Comparison of ENCODE assay signal across 12 cellular contexts in genomic region chr7:116327751-116328150, GRCh38.
DNase-seq lines count a peak whose midpoint lies in the region; ATAC-seq, FAIRE-seq and TF ChIP-seq lines count a peak whose summit lies in the region.
"Had no signal": no experiment of that assay in that cellular context is flagged by ENCODE, and none has a peak within 500 bp of the region (broad histone marks: within the 10 kb centered on the region; RNA-seq: fewer than 3 reads in every experiment).

No MANE protein-coding gene starts in this region.

- H2AK5ac ChIP-seq in mesenchymal stem cell (ENCODE audit: low read length, severe bottlenecking), result no peak overlapping the region

- DNase-seq in AG10803 (ENCODE audit: low read depth) (peak; percentile 83), RCC 7860 (ENCODE audit: low spot score) (peak; percentile 91), coronary artery (ENCODE audit: low spot score) (no peak), mesenchymal stem cell (peak; percentile 97), pancreas (no peak), GOT3 (lab: John Stamatoyannopoulos, UW) (no peak)
- DNase-seq in activated CD4-positive, alpha-beta T cell treated with anti-CD3 and anti-CD28 coated beads, Interleukin-2, amount 50 U/mL, for 48 hours, result no peak
- no peak for DNase-seq in effector memory CD4-positive, alpha-beta T cell
- DNase-seq: GF-D8, NCI-H2081 treated with DMSO at 0.1 percent for 48 hours had no signal

- no peak overlapping the region for H3K23ac ChIP-seq in mesenchymal stem cell (ENCODE audit: low read length in 2 of 2)

- no peaks in the 10 kb centered on the region for H3K36me3 ChIP-seq in mesenchymal stem cell (ENCODE audit: control insufficient read depth in 1 of 2, insufficient read depth in 2 of 2, low read depth in 1 of 2, low read length in 2 of 2)
- no peaks in the 10 kb centered on the region for H3K36me3 ChIP-seq in pancreas
- H3K36me3 ChIP-seq in effector memory CD4-positive, alpha-beta T cell (ENCODE audit: control insufficient read depth, insufficient read depth, low read length), result no peaks in the 10 kb centered on the region
- H3K36me3 ChIP-seq: BLaER1, esophagus muscularis mucosa had no signal

- no peak for ATAC-seq in pancreas

- no peak overlapping the region for H3K4me2 ChIP-seq in mesenchymal stem cell (ENCODE audit: low read length, poor library complexity, severe bottlenecking)
- H3K4me2 ChIP-seq: BLaER1 had no signal

- H3K9ac ChIP-seq in mesenchymal stem cell (ENCODE audit: low read length), result peak overlapping the region; percentile 20
- H3K9ac ChIP-seq: BLaER1 had no signal

- FAIRE-seq in RCC 7860 (lab: Jason Lieb, UNC) (peak; percentile 84), pancreas (lab: Jason Lieb, UNC) (no peak)

- H3K9me3 ChIP-seq in mesenchymal stem cell (ENCODE audit: control insufficient read depth, low read length) (peaks cover 6% of the 10 kb centered on the region), pancreas (no peaks in the 10 kb centered on the region)
- no peaks in the 10 kb centered on the region for H3K9me3 ChIP-seq in effector memory CD4-positive, alpha-beta T cell (ENCODE audit: control insufficient read depth, low read length)
- H3K9me3 ChIP-seq: BLaER1 had no signal

- no peak overlapping the region for H3K18ac ChIP-seq in mesenchymal stem cell (ENCODE audit: low read depth in 1 of 2, low read length in 2 of 2)

- TF ChIP-seq CTCF in AG10803 (conservative IDR thresholded peaks at IDR 0.05; ENCODE audit: low read length) (no peak), coronary artery (IDR thresholded peaks at IDR 0.05) (no peak), pancreas (IDR thresholded peaks at IDR 0.05) (no peak)

- H3K4ac ChIP-seq in mesenchymal stem cell (ENCODE audit: low read depth in 1 of 2, low read length in 2 of 2), result no peak overlapping the region

- H2BK120ac ChIP-seq in mesenchymal stem cell (ENCODE audit: low read depth, low read length), result no peak overlapping the region

- H2BK12ac ChIP-seq in mesenchymal stem cell (ENCODE audit: low read length in 2 of 2), result no peak overlapping the region

- H3K14ac ChIP-seq in mesenchymal stem cell (ENCODE audit: low read length in 2 of 2), result no peak overlapping the region

- no peak overlapping the region for H2AFZ ChIP-seq in mesenchymal stem cell (ENCODE audit: low read depth, low read length)

- no peaks in the 10 kb centered on the region for H3K27me3 ChIP-seq in mesenchymal stem cell (ENCODE audit: control insufficient read depth in 1 of 2, insufficient read depth in 1 of 2, low read length in 2 of 2)
- no peaks in the 10 kb centered on the region for H3K27me3 ChIP-seq in pancreas
- H3K27me3 ChIP-seq in effector memory CD4-positive, alpha-beta T cell (replicated peaks; ENCODE audit: control insufficient read depth, insufficient read depth, low read length, poor library complexity, severe bottlenecking), result no peaks in the 10 kb centered on the region
- H3K27me3 ChIP-seq: BLaER1, esophagus muscularis mucosa had no signal

- H2BK5ac ChIP-seq in mesenchymal stem cell (ENCODE audit: low read depth, low read length, poor library complexity, severe bottlenecking), result no peak overlapping the region

- no peak overlapping the region for H4K91ac ChIP-seq in mesenchymal stem cell (ENCODE audit: low read length)

- no peak overlapping the region for H4K8ac ChIP-seq in mesenchymal stem cell (ENCODE audit: low read length)

- no peak overlapping the region for H2BK15ac ChIP-seq in mesenchymal stem cell (ENCODE audit: low read depth, poor library complexity, severe bottlenecking)

- H3K4me3 ChIP-seq in AG10803 (ENCODE audit: low read length), result no peak overlapping the region
- H3K4me3 ChIP-seq in coronary artery, result no peak overlapping the region
- no peak overlapping the region for H3K4me3 ChIP-seq in mesenchymal stem cell (ENCODE audit: insufficient read depth in 1 of 2, low read depth in 1 of 2, low read length in 2 of 2)
- H3K4me3 ChIP-seq in pancreas, result no peak overlapping the region
- H3K4me3 ChIP-seq in effector memory CD4-positive, alpha-beta T cell (ENCODE audit: insufficient read depth, low read depth, low read length, poor library complexity, severe bottlenecking), result no peak overlapping the region
- H3K4me3 ChIP-seq: BLaER1, esophagus muscularis mucosa had no signal

- H3K4me1 ChIP-seq in mesenchymal stem cell (ENCODE audit: control insufficient read depth, insufficient read depth, low read depth, low read length), result no peaks in the 10 kb centered on the region
- H3K4me1 ChIP-seq in pancreas, result no peaks in the 10 kb centered on the region
- no peaks in the 10 kb centered on the region for H3K4me1 ChIP-seq in effector memory CD4-positive, alpha-beta T cell (ENCODE audit: control insufficient read depth, insufficient read depth, low read length, poor library complexity, severe bottlenecking)
- H3K4me1 ChIP-seq: BLaER1 had no signal

- intact Hi-C loops in pancreas (cut with DNase I), result no loop called here

- 6% methylated on average over 6 of the region's 7 CpGs for WGBS in mesenchymal stem cell
- 93% methylated on average over 7 of the region's 7 CpGs for WGBS in pancreas, 2 donors

- H3K27ac ChIP-seq in coronary artery, result peak overlapping the region; percentile 44 to 83
- peak overlapping the region; percentile 77 for H3K27ac ChIP-seq in mesenchymal stem cell (ENCODE audit: low read length, poor library complexity, severe bottlenecking)
- H3K27ac ChIP-seq in pancreas, result no peak overlapping the region
- H3K27ac ChIP-seq in effector memory CD4-positive, alpha-beta T cell (ENCODE audit: insufficient read depth, low read length, poor library complexity, severe bottlenecking), result no peak overlapping the region
- H3K27ac ChIP-seq: BLaER1 had no signal

- H3K79me1 ChIP-seq in mesenchymal stem cell (replicated peaks; ENCODE audit: low read length, poor library complexity, severe bottlenecking), result peaks cover 2% of the 10 kb centered on the region

Comparison
In these comparisons a context has a peak if more than half of its experiments do, and no peak if none do; other contexts are left out.
1. DNase-seq: peak in AG10803 (single experiment), RCC 7860 (single experiment) and mesenchymal stem cell (single experiment); none in coronary artery (single experiment), pancreas (0 of 6), GOT3 (single experiment), activated CD4-positive, alpha-beta T cell treated with anti-CD3 and anti-CD28 coated beads, Interleukin-2, amount 50 U/mL, for 48 hours (0 of 2) and effector memory CD4-positive, alpha-beta T cell (0 of 3).
2. H3K27ac ChIP-seq: peak in coronary artery (2 of 2) and mesenchymal stem cell (single experiment); none in pancreas (0 of 4) and effector memory CD4-positive, alpha-beta T cell (single experiment).